ENCODE assay signal across 18 cellular contexts in genomic region chr14:75077794-75078193, GRCh38. TPM values are rescaled to one million over a fixed set of nuclear protein-coding genes. Genes with fewer than 3 reads are reported as not detected.
"Had no signal": no experiment of that assay in that cellular context is flagged by ENCODE, and none has a peak within 500 bp of the region (broad histone marks: within the 10 kb centered on the region; RNA-seq: fewer than 3 reads in every experiment).

No MANE protein-coding gene starts in this region.

- H3K4me3 ChIP-seq: ascending aorta, heart left ventricle, lower lobe of right lung, thoracic aorta had no signal

- H3K4me1 ChIP-seq: ascending aorta, lower lobe of right lung, parathyroid adenoma had no signal

- H3K9me3 ChIP-seq: ascending aorta, heart left ventricle, lower lobe of right lung, thoracic aorta had no signal

- DNase-seq: activated B cell treated with CpG ODN at 0.5 μM for 24 hours; activated naive CD4-positive, alpha-beta T cell treated with anti-CD3 and anti-CD28 coated beads for 36 hours; activated naive CD8-positive, alpha-beta T cell treated with anti-CD3 and anti-CD28 coated beads, Interleukin-2, amount 50 U/mL, for 24 hours; activated T-cell treated with anti-CD3 and anti-CD28 coated beads for 4 hours; dermis blood vessel endothelial cell; effector memory CD8-positive, alpha-beta T cell; heart left ventricle; left cardiac atrium; lower lobe of right lung; midbrain; stimulated activated CD4-positive, alpha-beta T cell treated with anti-CD3 and anti-CD28 coated beads, Interleukin-12 subunit alpha, Interleukin-12 subunit beta, amount 100 ng/mL, for 4 hours; stimulated activated CD4-positive, alpha-beta T cell treated with anti-CD3 and anti-CD28 coated beads, Interleukin-2, amount 100 ng/mL, for 24 hours; T-helper 2 cell had no signal

- H3K4me1 Mint-ChIP-seq: activated B cell treated with CpG ODN at 0.5 μM for 24 hours; activated naive CD8-positive, alpha-beta T cell treated with anti-CD3 and anti-CD28 coated beads, Interleukin-2, amount 50 U/mL, for 24 hours had no signal

- H3K27ac ChIP-seq: ascending aorta, epithelial cell of prostate, lower lobe of right lung, parathyroid adenoma, thoracic aorta had no signal

- H3K9ac ChIP-seq: parathyroid adenoma had no signal

- H3K27me3 ChIP-seq: ascending aorta, heart left ventricle had no signal

- H3K36me3 ChIP-seq: thoracic aorta had no signal

- H3K4me3 Mint-ChIP-seq: activated B cell treated with CpG ODN at 0.5 μM for 24 hours; activated naive CD4-positive, alpha-beta T cell treated with anti-CD3 and anti-CD28 coated beads for 36 hours; activated naive CD8-positive, alpha-beta T cell treated with anti-CD3 and anti-CD28 coated beads, Interleukin-2, amount 50 U/mL, for 24 hours; effector memory CD8-positive, alpha-beta T cell had no signal

- H3K27me3 Mint-ChIP-seq: activated B cell treated with CpG ODN at 0.5 μM for 24 hours; activated naive CD8-positive, alpha-beta T cell treated with anti-CD3 and anti-CD28 coated beads, Interleukin-2, amount 50 U/mL, for 24 hours; effector memory CD8-positive, alpha-beta T cell had no signal

- H3K27ac Mint-ChIP-seq: activated B cell treated with CpG ODN at 0.5 μM for 24 hours; activated naive CD4-positive, alpha-beta T cell treated with anti-CD3 and anti-CD28 coated beads for 36 hours; activated naive CD8-positive, alpha-beta T cell treated with anti-CD3 and anti-CD28 coated beads, Interleukin-2, amount 50 U/mL, for 24 hours; activated T-helper 2 cell treated with anti-CD3 and anti-CD28 coated beads, Interferon-gamma antibody, Interleukin-2, Interleukin-4, amounts not matched to agents 10 μg/mL and 5 μg/mL and 100 μg/mL, durations not matched to agents 14 hours and 24 hours and 36 hours; effector memory CD8-positive, alpha-beta T cell had no signal

- H3K9me3 Mint-ChIP-seq: activated B cell treated with CpG ODN at 0.5 μM for 24 hours; activated naive CD4-positive, alpha-beta T cell treated with anti-CD3 and anti-CD28 coated beads for 36 hours; activated naive CD8-positive, alpha-beta T cell treated with anti-CD3 and anti-CD28 coated beads, Interleukin-2, amount 50 U/mL, for 24 hours; activated T-helper 2 cell treated with anti-CD3 and anti-CD28 coated beads, Interferon-gamma antibody, Interleukin-2, Interleukin-4, amounts not matched to agents 10 μg/mL and 5 μg/mL and 100 μg/mL, durations not matched to agents 14 hours and 24 hours and 36 hours; effector memory CD8-positive, alpha-beta T cell had no signal

RNA-seq across cellular contexts. Expression of gene ZC2HC1C, which starts 8.4 kb away (rescaled TPM):
- total RNA-seq: ascending aorta had no signal

RNA-seq across cellular contexts. Expression of gene ACYP1, which starts 14.0 kb away (rescaled TPM):
- total RNA-seq: ascending aorta had no signal
